ENCODE assay signal across 17 cellular contexts in genomic region chr17:77754956-77755355, GRCh38.
A peak's percentile ranks its signal among the peaks of the same experiment; 100 is the strongest.
DNase-seq lines count a peak whose midpoint lies in the region; ATAC-seq and TF ChIP-seq lines count a peak whose summit lies in the region.
"Had no signal": no experiment of that assay in that cellular context is flagged by ENCODE, and none has a peak within 500 bp of the region (broad histone marks: within the 10 kb centered on the region; RNA-seq: fewer than 3 reads in every experiment).

No MANE protein-coding gene starts in this region.

- H3K79me2 ChIP-seq in HCT116 (ENCODE audit: insufficient read depth, low read length) = no peaks in the 10 kb centered on the region

- CTCF ChIA-PET in HCT116 (lab: Charles Lee) = no interaction called here

- H3K4me3 ChIP-seq in HCT116 (replicated peaks in 1 of 2; ENCODE audit: low read depth in 1 of 2, low read length in 2 of 2) (no peak overlapping the region), H7 (ENCODE audit: insufficient read depth, low read depth, low read length) (no peak overlapping the region)
- H3K4me3 ChIP-seq: GM12878, GM23248 had no signal

- no peak for TF ChIP-seq RAD21 in HCT116 (IDR thresholded peaks at IDR 0.05; ENCODE audit: low read depth)

- H3K4me1 Mint-ChIP-seq in endothelial cell (ENCODE audit: unreplicated experiment) = no peaks in the 10 kb centered on the region
- H3K4me1 Mint-ChIP-seq in stimulated activated memory B cell treated with anti-CD40 and anti-IgM and Interleukin-4, amounts not matched to agents 10 μg/mL and 1 μg/mL and 100 μg/mL, for 72 hours = no peaks in the 10 kb centered on the region
- H3K4me1 Mint-ChIP-seq: CD4-positive, CD25-positive, alpha-beta regulatory T cell; CD8-positive, alpha-beta memory T cell had no signal

- H3K36me3 ChIP-seq in HCT116 (ENCODE audit: control insufficient read depth in 1 of 2, insufficient read depth in 2 of 2, low read length in 2 of 2) (no peaks in the 10 kb centered on the region), H7 (replicated peaks; ENCODE audit: control insufficient read depth, insufficient read depth, low read length) (no peaks in the 10 kb centered on the region)
- H3K36me3 ChIP-seq: BE2C had no signal

- no peak for TF ChIP-seq POLR2A in HCT116 (IDR thresholded peaks at IDR 0.05; ENCODE audit: borderline replicate concordance, extremely low read depth, insufficient read depth, insufficient read length)

- H3K9me3 Mint-ChIP-seq in endothelial cell (ENCODE audit: unreplicated experiment) = no peaks in the 10 kb centered on the region
- H3K9me3 Mint-ChIP-seq in stimulated activated memory B cell treated with anti-CD40 and anti-IgM and Interleukin-4, amounts not matched to agents 10 μg/mL and 1 μg/mL and 100 μg/mL, for 72 hours = no peaks in the 10 kb centered on the region
- H3K9me3 Mint-ChIP-seq: CD8-positive, alpha-beta memory T cell had no signal

- peaks cover 4% of the 10 kb centered on the region for H3K27me3 Mint-ChIP-seq in endothelial cell (ENCODE audit: unreplicated experiment)
- H3K27me3 Mint-ChIP-seq in stimulated activated memory B cell treated with anti-CD40 and anti-IgM and Interleukin-4, amounts not matched to agents 10 μg/mL and 1 μg/mL and 100 μg/mL, for 72 hours = peaks cover 37% of the 10 kb centered on the region

- POLR2A ChIA-PET in HCT116 (lab: Charles Lee) = no interaction called here

- no peaks in the 10 kb centered on the region for H4K20me1 ChIP-seq in HCT116 (ENCODE audit: insufficient read depth)

- BruUV-seq in HCT116 (replicated peaks; lab: Mats Ljungman, UMichigan) = no TSS peak

- no peak for DNase-seq in HCT116 (ENCODE audit: low read depth, low spot score)
- no peak for DNase-seq in endothelial cell (ENCODE audit: low spot score)
- peak; percentile 37 for DNase-seq in mesenteric fat pad (ENCODE audit: low spot score)
- DNase-seq in H7 = no peak
- DNase-seq in MV-4-11 (lab: John Stamatoyannopoulos, UW) = no peak
- DNase-seq: ACHN; BE2C; C1 segment of cervical spinal cord; CD4-positive, CD25-positive, alpha-beta regulatory T cell; CD8-positive, alpha-beta memory T cell; COR-L47; DMS 273 treated with DMSO at 0.1 percent for 48 hours; DMS53; DND-41; GM23248 had no signal

- no peak overlapping the region for H3K27ac ChIP-seq in HCT116 (ENCODE audit: low read depth, low read length)
- H3K27ac ChIP-seq: GM23248 had no signal

- H3K36me3 Mint-ChIP-seq in endothelial cell (ENCODE audit: low read depth, unreplicated experiment) = no peaks in the 10 kb centered on the region
- H3K36me3 Mint-ChIP-seq in stimulated activated memory B cell treated with anti-CD40 and anti-IgM and Interleukin-4, amounts not matched to agents 10 μg/mL and 1 μg/mL and 100 μg/mL, for 72 hours = no peaks in the 10 kb centered on the region
- H3K36me3 Mint-ChIP-seq: CD4-positive, CD25-positive, alpha-beta regulatory T cell; CD8-positive, alpha-beta memory T cell had no signal

- H3K27me3 ChIP-seq in HCT116 (ENCODE audit: insufficient read depth, low read length) (no peaks in the 10 kb centered on the region), H7 (ENCODE audit: control insufficient read depth, insufficient read depth, low read length) (no peaks in the 10 kb centered on the region)
- H3K27me3 ChIP-seq: BE2C had no signal

- no peak overlapping the region for H2AFZ ChIP-seq in HCT116 (ENCODE audit: low read depth, low read length, poor library complexity, severe bottlenecking)
- H2AFZ ChIP-seq: GM23248 had no signal

- peaks cover 0 to 4% of the 10 kb centered on the region in 2 experiments; a peak in 1 of 4 replicates for H3K9me3 ChIP-seq in HCT116 (ENCODE audit: control insufficient read depth in 1 of 2, insufficient read depth in 1 of 2, low read depth in 1 of 2, low read length in 2 of 2)
- H3K9me3 ChIP-seq: BE2C had no signal

- H3K4me1 ChIP-seq in HCT116 (ENCODE audit: control insufficient read depth in 1 of 2, insufficient read depth in 2 of 2, low read length in 2 of 2) = peaks cover 0 to 5% of the 10 kb centered on the region in 2 experiments; a peak in 1 of 4 replicates
- H3K4me1 ChIP-seq: BE2C had no signal

- no peaks in the 10 kb centered on the region for H3K9me2 ChIP-seq in HCT116 (ENCODE audit: insufficient read depth)

- H3K4me2 ChIP-seq in HCT116 (ENCODE audit: low read length) = peak overlapping the region; percentile 24; the same call in 1 of the 2 replicates

- RAD21 ChIA-PET in HCT116 (lab: Charles Lee; ENCODE audit: low non-redundant PET in 1 of 2, low total read pairs in 2 of 2, uncharacterized antibody in 2 of 2, unreplicated experiment in 2 of 2) = no interaction called here

- no peak overlapping the region for H3K27ac Mint-ChIP-seq in endothelial cell (ENCODE audit: unreplicated experiment)
- H3K27ac Mint-ChIP-seq in stimulated activated memory B cell treated with anti-CD40 and anti-IgM and Interleukin-4, amounts not matched to agents 10 μg/mL and 1 μg/mL and 100 μg/mL, for 72 hours = no peak overlapping the region

- intact Hi-C loops in HCT116 (cut with micrococcal nuclease) = no loop called here

- H3K9ac ChIP-seq in HCT116 (ENCODE audit: low read length) = no peak overlapping the region
- H3K9ac ChIP-seq: GM23248 had no signal

- TF ChIP-seq CTCF in HCT116 (IDR thresholded peaks at IDR 0.05 in 2 of 3, conservative IDR thresholded peaks at IDR 0.05 in 1 of 3; ENCODE audit: borderline replicate concordance in 1 of 3, insufficient read depth in 1 of 3, low read depth in 2 of 3, low read length in 2 of 3) = no peak
- TF ChIP-seq CTCF in endothelial cell (IDR thresholded peaks at IDR 0.05; ENCODE audit: unreplicated experiment) = no peak

- peak overlapping the region; percentile 25 for H3K4me3 Mint-ChIP-seq in endothelial cell (ENCODE audit: unreplicated experiment)
- H3K4me3 Mint-ChIP-seq in stimulated activated memory B cell treated with anti-CD40 and anti-IgM and Interleukin-4, amounts not matched to agents 10 μg/mL and 1 μg/mL and 100 μg/mL, for 72 hours = no peak overlapping the region
- H3K4me3 Mint-ChIP-seq: CD4-positive, CD25-positive, alpha-beta regulatory T cell; CD8-positive, alpha-beta memory T cell had no signal

- no peak for ATAC-seq in HCT116
- ATAC-seq in stimulated activated memory B cell treated with anti-CD40 and anti-IgM and Interleukin-4, amounts not matched to agents 10 μg/mL and 1 μg/mL and 100 μg/mL, for 72 hours = no peak
- ATAC-seq: GM12878 had no signal

TF ChIP-seq in HCT116, 20 proteins besides CTCF, POLR2A, EP300 and RAD21:
- TF ChIP-seq CBX3 (IDR thresholded peaks at IDR 0.05; ENCODE audit: low read depth) = no peak
- TF ChIP-seq ELF1 (IDR thresholded peaks at IDR 0.05; ENCODE audit: borderline replicate concordance, low read depth) = no peak
- no peak for TF ChIP-seq SIN3A (IDR thresholded peaks at IDR 0.05; ENCODE audit: low read depth)
- TF ChIP-seq CEBPB (IDR thresholded peaks at IDR 0.05; ENCODE audit: low read depth) = no peak
- TF ChIP-seq ZBTB33 (IDR thresholded peaks at IDR 0.05; ENCODE audit: extremely low read depth, insufficient replicate concordance, low read length) = no peak
- no peak for TF ChIP-seq POLR2AphosphoS5 (IDR thresholded peaks at IDR 0.05; ENCODE audit: low read depth, low read length)
TF ChIP-seq in HCT116: peak in this region for 0.
